ENCODE assay signal across 8 cellular contexts in the genomic region with DNA sequence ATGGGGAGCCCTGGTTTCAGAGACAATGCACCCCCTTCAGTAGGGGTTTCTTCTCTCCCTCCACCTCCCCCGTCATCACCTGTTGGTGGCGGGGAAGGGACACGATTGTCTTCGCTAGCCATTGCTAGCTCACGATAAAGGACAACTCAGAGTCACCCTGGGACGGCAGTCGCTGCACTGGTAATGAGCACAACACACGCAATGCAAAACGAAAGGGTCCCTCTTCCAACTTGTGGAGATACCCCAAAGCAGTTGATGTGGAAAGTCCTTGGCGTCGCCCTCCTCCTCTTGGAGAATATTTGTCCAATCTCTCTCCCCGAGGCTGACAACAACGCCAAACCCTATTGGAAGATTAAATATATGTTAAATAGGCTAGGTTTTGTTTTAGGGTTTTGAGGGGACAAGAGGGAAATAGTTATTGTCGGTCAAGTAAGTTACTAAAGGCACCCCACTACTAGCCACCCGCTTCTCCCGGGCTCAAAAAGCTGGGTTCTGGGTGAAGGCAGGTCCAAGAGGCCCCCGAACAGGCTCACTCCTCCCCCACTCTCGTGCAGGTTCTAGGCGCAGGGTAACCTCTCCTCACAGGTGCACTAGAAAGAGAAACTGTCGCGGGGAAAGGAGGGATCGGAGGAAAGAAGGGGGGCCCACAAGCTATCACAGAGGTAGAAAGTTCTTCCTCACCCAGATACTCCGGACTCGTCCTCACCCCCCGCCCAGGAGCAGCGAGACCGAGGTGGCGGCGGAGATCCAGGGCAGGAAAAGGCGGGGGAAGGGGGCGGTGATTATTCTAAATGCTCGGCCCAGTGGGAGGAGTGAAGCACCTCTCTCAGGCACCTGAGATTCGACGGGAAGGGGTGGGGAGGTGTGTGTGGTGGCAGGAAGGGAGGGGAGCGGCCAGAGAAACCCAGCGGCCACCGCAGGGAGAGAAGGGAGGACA. TPM values are rescaled to one million over a fixed set of nuclear protein-coding genes. Genes with fewer than 3 reads are reported as not detected.
DNase-seq lines count a peak whose midpoint lies in the region; ATAC-seq and TF ChIP-seq lines count a peak whose summit lies in the region.

A gene with protein sequence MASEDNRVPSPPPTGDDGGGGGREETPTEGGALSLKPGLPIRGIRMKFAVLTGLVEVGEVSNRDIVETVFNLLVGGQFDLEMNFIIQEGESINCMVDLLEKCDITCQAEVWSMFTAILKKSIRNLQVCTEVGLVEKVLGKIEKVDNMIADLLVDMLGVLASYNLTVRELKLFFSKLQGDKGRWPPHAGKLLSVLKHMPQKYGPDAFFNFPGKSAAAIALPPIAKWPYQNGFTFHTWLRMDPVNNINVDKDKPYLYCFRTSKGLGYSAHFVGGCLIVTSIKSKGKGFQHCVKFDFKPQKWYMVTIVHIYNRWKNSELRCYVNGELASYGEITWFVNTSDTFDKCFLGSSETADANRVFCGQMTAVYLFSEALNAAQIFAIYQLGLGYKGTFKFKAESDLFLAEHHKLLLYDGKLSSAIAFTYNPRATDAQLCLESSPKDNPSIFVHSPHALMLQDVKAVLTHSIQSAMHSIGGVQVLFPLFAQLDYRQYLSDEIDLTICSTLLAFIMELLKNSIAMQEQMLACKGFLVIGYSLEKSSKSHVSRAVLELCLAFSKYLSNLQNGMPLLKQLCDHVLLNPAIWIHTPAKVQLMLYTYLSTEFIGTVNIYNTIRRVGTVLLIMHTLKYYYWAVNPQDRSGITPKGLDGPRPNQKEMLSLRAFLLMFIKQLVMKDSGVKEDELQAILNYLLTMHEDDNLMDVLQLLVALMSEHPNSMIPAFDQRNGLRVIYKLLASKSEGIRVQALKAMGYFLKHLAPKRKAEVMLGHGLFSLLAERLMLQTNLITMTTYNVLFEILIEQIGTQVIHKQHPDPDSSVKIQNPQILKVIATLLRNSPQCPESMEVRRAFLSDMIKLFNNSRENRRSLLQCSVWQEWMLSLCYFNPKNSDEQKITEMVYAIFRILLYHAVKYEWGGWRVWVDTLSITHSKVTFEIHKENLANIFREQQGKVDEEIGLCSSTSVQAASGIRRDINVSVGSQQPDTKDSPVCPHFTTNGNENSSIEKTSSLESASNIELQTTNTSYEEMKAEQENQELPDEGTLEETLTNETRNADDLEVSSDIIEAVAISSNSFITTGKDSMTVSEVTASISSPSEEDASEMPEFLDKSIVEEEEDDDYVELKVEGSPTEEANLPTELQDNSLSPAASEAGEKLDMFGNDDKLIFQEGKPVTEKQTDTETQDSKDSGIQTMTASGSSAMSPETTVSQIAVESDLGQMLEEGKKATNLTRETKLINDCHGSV (N-terminal part only) (minus strand): TSS at position 764 of the 937 bp plus-strand sequence. CDS start 642 bp downstream, at position 122.

- no peak for TF ChIP-seq CTCF in natural killer cell (IDR thresholded peaks at IDR 0.05)

- H3K9me2 ChIP-seq in GM23248 (ENCODE audit: insufficient read depth), result no peaks in the 10 kb centered on the region

- H3K36me3 Mint-ChIP-seq in natural killer cell, result no peaks in the 10 kb centered on the region

- no peaks in the 10 kb centered on the region for H4K20me1 ChIP-seq in GM23248 (ENCODE audit: insufficient read depth)

- peak within 1 kb of the TSS; percentile 89 to 98 for H3K27ac Mint-ChIP-seq in natural killer cell

- in situ Hi-C loops in GM23248 (cut with MboI), result no loop called here

- peak; percentile 73 to 85 (median 75) for ATAC-seq in natural killer cell

- peak within 1 kb of the TSS; percentile 99 for H2AFZ ChIP-seq in GM23248

- no peaks in the 10 kb centered on the region for H3K27me3 ChIP-seq in GM23248 (replicated peaks; ENCODE audit: insufficient read depth)

- no peaks in the 10 kb centered on the region for H3K79me2 ChIP-seq in GM23248 (ENCODE audit: insufficient read depth)

- no peaks in the 10 kb centered on the region for H3K9me3 Mint-ChIP-seq in natural killer cell

- peaks cover 33 to 40% of the 10 kb centered on the region in 2 donors for H3K4me1 Mint-ChIP-seq in natural killer cell

- H3K27ac ChIP-seq in GM23248, result no peak within 1 kb of the TSS

- no peaks in the 10 kb centered on the region for H3K9me3 ChIP-seq in GM23248 (ENCODE audit: low read depth)

- DNase-seq in DMS53 treated with DMSO at 0.1 percent for 48 hours (lab: John Stamatoyannopoulos, UW; ENCODE audit: unreplicated experiment), result peak; percentile 81
- DNase-seq in GM23248, result peak; percentile 66
- peak; percentile 80 to 87 for DNase-seq in Kasumi-1 (lab: John Stamatoyannopoulos, UW)
- peak; percentile 39 for DNase-seq in RPMI7951 (ENCODE audit: low read depth)
- DNase-seq in activated T-helper 1 cell treated with anti-CD3 and anti-CD28 coated beads, Interleukin-2, amount 50 U/mL, for 16 hours (ENCODE audit: low read depth in 1 of 2, low spot score in 1 of 2), result peak; percentile 66 to 70
- DNase-seq in fibroblast of peridontal ligament (ENCODE audit: extremely low read depth), result peak; percentile 40
- peak; percentile 73 for DNase-seq in natural killer cell
- DNase-seq in stimulated activated naive CD4-positive, alpha-beta T cell (lab: John Stamatoyannopoulos, UW), result peak; percentile 74 to 89 (median 80)

- peak within 1 kb of the TSS; percentile 88 for H3K4me3 ChIP-seq in GM23248

- no peaks in the 10 kb centered on the region for H3K27me3 Mint-ChIP-seq in natural killer cell (ENCODE audit: low read depth in 2 of 2)

- H3K9ac ChIP-seq in GM23248, result peak within 1 kb of the TSS; percentile 79

- H3K4me3 Mint-ChIP-seq in natural killer cell, result peak within 1 kb of the TSS; percentile 100

- no peaks in the 10 kb centered on the region for H3F3A ChIP-seq in GM23248 (ENCODE audit: insufficient read depth)

- H3K4me1 ChIP-seq in GM23248 (ENCODE audit: insufficient read depth), result peaks cover 4% of the 10 kb centered on the region

- H3K4me2 ChIP-seq in GM23248 (ENCODE audit: unreplicated experiment), result peak within 1 kb of the TSS; percentile 95

- intact Hi-C loops in natural killer cell (cut with micrococcal nuclease), result loop anchor here (1.0 kb wide), 1 partner anchor 85 kb away; a partner anchor contains a TSS

- H3K36me3 ChIP-seq in GM23248 (ENCODE audit: low read depth), result no peaks in the 10 kb centered on the region

- 2% methylated on average over 35 to 37 of the region's 37 CpGs for WGBS in GM23248 (ENCODE audit: low coverage in 1 of 2, low lambda C conversion rate in 2 of 2, missing lambda C conversion rate in 2 of 2), 2 experiments

RNA-seq across cellular contexts. Expression of the gene that starts here (rescaled TPM):
- total RNA-seq in GM23248 (2014; rRNA removed; shearing (Covaris generic)), result 15.7 and 17.8 TPM in 2 replicates
- polyA plus RNA-seq in GM23248 (2016; fragmentation: Nextera tagmentation; extraction: Ambion mirVana), result 5.7 and 6.6 TPM in 2 replicates
- 11.6 and 12.5 TPM in 2 replicates for total RNA-seq in RPMI7951 (2014; rRNA removed; shearing (Covaris generic))
- total RNA-seq in natural killer cell, result 10 to 100 TPM; 72.1 to 87.6 (median 83.1) TPM
